28 cellular contexts compared by ENCODE assay signal in genomic region chr5:68395302-68395701, GRCh38.
DNase-seq lines count a peak whose midpoint lies in the region; ATAC-seq, FAIRE-seq and TF ChIP-seq lines count a peak whose summit lies in the region.
"Had no signal": no experiment of that assay in that cellular context is flagged by ENCODE, and none has a peak within 500 bp of the region (broad histone marks: within the 10 kb centered on the region; RNA-seq: fewer than 3 reads in every experiment).

No MANE protein-coding gene starts in this region.

- peak overlapping the region; percentile 20; the same call in 1 of the 2 replicates for H2AFZ ChIP-seq in PC-9

- no peak for TF ChIP-seq POLR2A in suprapubic skin (IDR thresholded peaks at IDR 0.05)

- H3K9me3 Mint-ChIP-seq in activated T-cell treated with anti-CD3 and anti-CD28 coated beads, Interleukin-2, amount 50 U/mL, for 72 hours: peaks cover 2 to 6% of the 10 kb centered on the region in 2 donors

- no peak for TF ChIP-seq EP300 in suprapubic skin (IDR thresholded peaks at IDR 0.05)

- peaks cover 29% of the 10 kb centered on the region for H3K4me1 ChIP-seq in PC-9 (replicated peaks; ENCODE audit: insufficient read depth)
- H3K4me1 ChIP-seq in kidney (ENCODE audit: control insufficient read depth in 1 of 2, insufficient read depth in 1 of 2, low read depth in 1 of 2, low read length in 2 of 2): peaks cover 3 to 10% of the 10 kb centered on the region in 2 donors
- H3K4me1 ChIP-seq in suprapubic skin: peaks cover 7% of the 10 kb centered on the region

- 95% methylated on average over 8 of the region's 8 CpGs for WGBS in suprapubic skin

- H3K4me2 ChIP-seq in PC-9: peak overlapping the region; percentile 69

- no peaks in the 10 kb centered on the region for H4K20me1 ChIP-seq in PC-9 (ENCODE audit: insufficient read depth)

- H3K4me3 Mint-ChIP-seq in activated T-cell treated with anti-CD3 and anti-CD28 coated beads, Interleukin-2, amount 50 U/mL, for 72 hours: no peak overlapping the region
- H3K4me3 Mint-ChIP-seq: CD8-positive, alpha-beta memory T cell; IgD-negative memory B cell had no signal

- H3K4me3 ChIP-seq in PC-9: no peak overlapping the region
- H3K4me3 ChIP-seq in kidney (ENCODE audit: low read length in 2 of 2): peak overlapping the region in 1 of 2 donors; percentile 23
- H3K4me3 ChIP-seq in suprapubic skin: no peak overlapping the region
- H3K4me3 ChIP-seq: MG63, SK-N-MC had no signal

- H3K36me3 Mint-ChIP-seq in activated T-cell treated with anti-CD3 and anti-CD28 coated beads, Interleukin-2, amount 50 U/mL, for 72 hours (ENCODE audit: insufficient read depth in 2 of 2): peaks cover 4 to 6% of the 10 kb centered on the region in 2 donors

- H3K9me3 ChIP-seq in PC-9 (ENCODE audit: insufficient read depth, low read depth) (peaks cover 11% of the 10 kb centered on the region; the same call in 1 of the 2 replicates), kidney (ENCODE audit: control insufficient read depth in 1 of 2, low read length in 2 of 2) (no peaks in the 10 kb centered on the region), suprapubic skin (no peaks in the 10 kb centered on the region)
- H3K9me3 ChIP-seq: MG63 had no signal

- peak overlapping the region; percentile 50 for H3K27ac Mint-ChIP-seq in activated T-cell treated with anti-CD3 and anti-CD28 coated beads, Interleukin-2, amount 50 U/mL, for 72 hours
- H3K27ac Mint-ChIP-seq: CD8-positive, alpha-beta memory T cell; IgD-negative memory B cell had no signal

- peaks cover 27% of the 10 kb centered on the region; the same call in 1 of the 2 replicates for H3F3A ChIP-seq in PC-9 (ENCODE audit: insufficient read depth, low read depth)

- BruUV-seq in PC-9 (replicated peaks; lab: Mats Ljungman, UMichigan): no TSS peak

- peaks cover 6% of the 10 kb centered on the region for H3K27me3 Mint-ChIP-seq in activated T-cell treated with anti-CD3 and anti-CD28 coated beads, Interleukin-2, amount 50 U/mL, for 72 hours (ENCODE audit: low read depth)
- H3K27me3 Mint-ChIP-seq: CD8-positive, alpha-beta memory T cell; IgD-negative memory B cell had no signal

- POLR2A ChIA-PET in PC-9 (lab: Charles Lee; ENCODE audit: unreplicated experiment): interaction anchor here (0.5 kb wide), 1 partner anchor 24 kb away, joined by 4 read pairs; no protein-coding TSS in a partner anchor

- ATAC-seq in activated T-cell treated with anti-CD3 and anti-CD28 coated beads, Interleukin-2, amount 50 U/mL, for 72 hours (replicated peaks in 1 of 2): no peak
- ATAC-seq: PC-3 had no signal

- H3K9me2 ChIP-seq in PC-9 (ENCODE audit: insufficient read depth): no peaks in the 10 kb centered on the region

- H3K4me1 Mint-ChIP-seq in activated T-cell treated with anti-CD3 and anti-CD28 coated beads, Interleukin-2, amount 50 U/mL, for 72 hours (ENCODE audit: low read depth): peaks cover 19% of the 10 kb centered on the region

- H3K79me2 ChIP-seq in PC-9 (ENCODE audit: low read depth): no peaks in the 10 kb centered on the region

- CTCF ChIA-PET in PC-9 (lab: Charles Lee): interaction anchor here (0.8 kb wide), 1 partner anchor 89 kb away, joined by 4 read pairs; no protein-coding TSS in a partner anchor

- H3K36me3 ChIP-seq in PC-9 (ENCODE audit: low read depth) (no peaks in the 10 kb centered on the region), kidney (ENCODE audit: control insufficient read depth in 1 of 2, insufficient read depth in 2 of 2, low read length in 2 of 2) (no peaks in the 10 kb centered on the region), suprapubic skin (no peaks in the 10 kb centered on the region)
- H3K36me3 ChIP-seq: MG63 had no signal

- DNase-seq in activated T-cell treated with anti-CD3 and anti-CD28 coated beads, Interleukin-2, amount 50 U/mL, for 72 hours: no peak
- DNase-seq in activated T-cell treated with anti-CD3 and anti-CD28 coated beads for 4 hours (no peak), PC-9 (no peak), kidney (no peak), suprapubic skin (ENCODE audit: low spot score in 2 of 2) (no peak), activated gamma-delta T cell treated with Interleukin-2 at 50 U/mL for 16 hours (no peak), activated gamma-delta T cell (lab: John Stamatoyannopoulos, UW) (no peak)
- DNase-seq in activated naive CD4-positive, alpha-beta T cell treated with anti-CD3 and anti-CD28 coated beads, Interleukin-2, amount 50 U/mL, for 16 hours: no peak
- DNase-seq: 8988T; AML-193; C1 segment of cervical spinal cord; CD8-positive, alpha-beta memory T cell; Kasumi-1; MG63; NCI-H1105; NCI-H2081; NCI-H2171; NCI-H345; NCI-H526 treated with DMSO at 0.1 percent for 48 hours; PC-3; RPMI8226; SHP77 treated with DMSO at 0.1 percent for 48 hours had no signal

- TF ChIP-seq CTCF in PC-9 (conservative IDR thresholded peaks at IDR 0.05): no peak
- TF ChIP-seq CTCF in kidney (IDR thresholded peaks at IDR 0.05; ENCODE audit: borderline replicate concordance, extremely low read depth, insufficient read depth): no peak
- no peak for TF ChIP-seq CTCF in suprapubic skin (IDR thresholded peaks at IDR 0.05)

- H3K27me3 ChIP-seq in PC-9 (ENCODE audit: insufficient read depth, low read depth) (no peaks in the 10 kb centered on the region), suprapubic skin (no peaks in the 10 kb centered on the region)
- H3K27me3 ChIP-seq: MG63 had no signal

- peak overlapping the region in 1 of 2 donors; percentile 43 for H3K9ac ChIP-seq in kidney (ENCODE audit: low read length in 2 of 2)

- intact Hi-C loops in PC-9 (cut with micrococcal nuclease; ENCODE audit: unreplicated experiment): loop anchor here (5.0 kb wide), 1 partner anchor 62 kb away; no protein-coding TSS in a partner anchor
- intact Hi-C loops in kidney (cut with DNase I): no loop called here

- H3K27ac ChIP-seq in PC-9 (peak overlapping the region; percentile 75), kidney (ENCODE audit: low read depth in 2 of 2, low read length in 2 of 2) (peak overlapping the region; percentile 82 to 83), suprapubic skin (peak overlapping the region; percentile 55)
- H3K27ac ChIP-seq: SK-N-MC had no signal

- FAIRE-seq in kidney (lab: Jason Lieb, UNC): no peak
- FAIRE-seq: G401.6, GM12892, GM18507, H54 had no signal
